ENCODE assay signal across 1 cellular context in the genomic region with DNA sequence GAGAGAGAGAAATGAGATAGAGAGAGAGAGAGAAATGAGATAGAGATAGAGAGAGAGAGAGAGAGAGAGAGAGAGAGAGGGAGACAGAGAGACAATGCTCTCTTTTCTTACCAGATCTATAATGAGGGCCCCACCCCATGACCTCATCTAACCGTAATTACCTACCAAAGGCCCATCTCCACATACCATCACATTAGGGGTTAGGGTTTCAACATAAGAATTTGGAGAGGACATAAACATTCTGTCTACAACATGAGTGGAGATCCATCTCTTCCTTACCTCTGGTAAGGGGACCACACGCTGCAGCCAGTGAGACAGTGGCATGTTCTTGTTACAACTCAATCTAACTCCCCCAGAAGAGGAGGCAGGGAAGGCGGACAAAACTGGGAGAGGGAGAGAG.
A peak's percentile ranks its signal among the peaks of the same experiment; 100 is the strongest.
TF ChIP-seq lines count a peak whose summit lies in the region.

No MANE protein-coding gene starts in this region.

TF ChIP-seq in HEK293, 187 proteins besides CTCF, POLR2A, EP300 and RAD21:
- TF ChIP-seq ZNF596 (tag by site-specific recombination; IDR thresholded peaks at IDR 0.05), result peak; percentile 80
- peak; percentile 28; the same call in 1 of the 2 replicates for TF ChIP-seq ZNF366 (tag by site-specific recombination; conservative IDR thresholded peaks at IDR 0.05)
- TF ChIP-seq, protein P1, sequence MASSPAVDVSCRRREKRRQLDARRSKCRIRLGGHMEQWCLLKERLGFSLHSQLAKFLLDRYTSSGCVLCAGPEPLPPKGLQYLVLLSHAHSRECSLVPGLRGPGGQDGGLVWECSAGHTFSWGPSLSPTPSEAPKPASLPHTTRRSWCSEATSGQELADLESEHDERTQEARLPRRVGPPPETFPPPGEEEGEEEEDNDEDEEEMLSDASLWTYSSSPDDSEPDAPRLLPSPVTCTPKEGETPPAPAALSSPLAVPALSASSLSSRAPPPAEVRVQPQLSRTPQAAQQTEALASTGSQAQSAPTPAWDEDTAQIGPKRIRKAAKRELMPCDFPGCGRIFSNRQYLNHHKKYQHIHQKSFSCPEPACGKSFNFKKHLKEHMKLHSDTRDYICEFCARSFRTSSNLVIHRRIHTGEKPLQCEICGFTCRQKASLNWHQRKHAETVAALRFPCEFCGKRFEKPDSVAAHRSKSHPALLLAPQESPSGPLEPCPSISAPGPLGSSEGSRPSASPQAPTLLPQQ (tag by site-specific recombination; IDR thresholded peaks at IDR 0.05), result peak; percentile 43; the same call in 1 of the 2 replicates
